ENCODE assay signal across 22 cellular contexts in the genomic region with DNA sequence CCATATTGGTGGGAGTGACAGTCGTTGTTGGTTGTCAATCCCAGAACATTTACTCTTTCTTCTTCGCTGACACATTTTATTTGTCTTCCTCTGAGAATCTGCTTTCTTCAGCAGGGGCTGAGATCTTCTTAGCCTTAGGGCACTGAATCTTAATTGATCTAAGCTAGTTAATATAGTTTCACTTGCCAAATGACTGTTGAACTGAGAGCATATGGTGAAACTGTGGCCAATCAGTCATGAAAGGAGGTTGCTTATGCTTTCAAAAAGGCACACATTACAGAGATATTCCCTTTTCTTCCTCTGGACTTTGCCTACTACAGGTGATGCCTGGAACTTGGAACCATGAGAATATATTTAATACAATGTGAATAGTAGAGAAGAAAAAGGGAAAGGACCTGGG.
DNase-seq lines count a peak whose midpoint lies in the region; ATAC-seq and TF ChIP-seq lines count a peak whose summit lies in the region.
"Had no signal": no experiment of that assay in that cellular context is flagged by ENCODE, and none has a peak within 500 bp of the region (broad histone marks: within the 10 kb centered on the region; RNA-seq: fewer than 3 reads in every experiment).

No MANE protein-coding gene starts in this region.

- H3K4me3 Mint-ChIP-seq in nephron progenitor cell: no peak overlapping the region
- H3K4me3 Mint-ChIP-seq: CD4-positive, alpha-beta T cell; IgD-negative memory B cell; T-helper 2 cell treated with Interferon-gamma antibody and Interleukin-4, amounts not matched to agents 5 μg/mL and 100 μg/mL, for 36 hours had no signal

- H2AFZ ChIP-seq in OCI-LY3 (ENCODE audit: low read depth, low read length): no peak overlapping the region

- peak overlapping the region; percentile 45 for H3K27ac ChIP-seq in OCI-LY3 (ENCODE audit: low read length)
- H3K27ac ChIP-seq: BLaER1 treated with 17β-estradiol and CSF1 and Interleukin-3, amounts not matched to agents 10 nM and 100 nM; KMS-11; RWPE1 had no signal

- H3K36me3 Mint-ChIP-seq in nephron progenitor cell (ENCODE audit: low read depth): no peaks in the 10 kb centered on the region
- H3K36me3 Mint-ChIP-seq: IgD-negative memory B cell had no signal

- H4K20me1 ChIP-seq in OCI-LY3 (ENCODE audit: insufficient read depth, low read length): no peaks in the 10 kb centered on the region
- H4K20me1 ChIP-seq: BLaER1 treated with 17β-estradiol and CSF1 and Interleukin-3, amounts not matched to agents 10 nM and 100 nM had no signal

- peaks cover 7% of the 10 kb centered on the region; the same call in 1 of the 2 replicates for H3K9me3 ChIP-seq in OCI-LY3 (ENCODE audit: insufficient read depth, low read length)

- H3K27me3 ChIP-seq in GM06990 (replicated peaks; ENCODE audit: control insufficient read depth, insufficient read depth, low read length) (no peaks in the 10 kb centered on the region), OCI-LY3 (ENCODE audit: low read depth, low read length) (no peaks in the 10 kb centered on the region)
- H3K27me3 ChIP-seq: BLaER1 treated with 17β-estradiol and CSF1 and Interleukin-3, amounts not matched to agents 10 nM and 100 nM had no signal

- peaks cover 7% of the 10 kb centered on the region for H3K27me3 Mint-ChIP-seq in nephron progenitor cell (ENCODE audit: low read depth, poor library complexity)
- H3K27me3 Mint-ChIP-seq: CD4-positive, alpha-beta T cell; IgD-negative memory B cell had no signal

- ATAC-seq in GM18868 (IDR thresholded peaks at IDR 0.05; ENCODE audit: unreplicated experiment) (peak; percentile 76), GM21786 (IDR thresholded peaks at IDR 0.05; ENCODE audit: unreplicated experiment) (peak; percentile 99)

- peak overlapping the region; percentile 51 for H3K4me2 ChIP-seq in OCI-LY3 (ENCODE audit: low read length)
- H3K4me2 ChIP-seq: BLaER1 treated with 17β-estradiol and CSF1 and Interleukin-3, amounts not matched to agents 10 nM and 100 nM; KMS-11 had no signal

- H3K36me3 ChIP-seq in GM06990 (ENCODE audit: control insufficient read depth, insufficient read depth, low read length) (no peaks in the 10 kb centered on the region), OCI-LY3 (replicated peaks; ENCODE audit: low read depth, low read length) (no peaks in the 10 kb centered on the region)
- H3K36me3 ChIP-seq: BLaER1 treated with 17β-estradiol and CSF1 and Interleukin-3, amounts not matched to agents 10 nM and 100 nM had no signal

- TF ChIP-seq CTCF in GM06990 (IDR thresholded peaks at IDR 0.05; ENCODE audit: insufficient read depth, low read length, poor library complexity, severe bottlenecking): no peak
- TF ChIP-seq CTCF in OCI-LY3 (IDR thresholded peaks at IDR 0.05; ENCODE audit: low read depth, low read length): no peak
- TF ChIP-seq CTCF in nephron progenitor cell (IDR thresholded peaks at IDR 0.05): no peak

- no peak overlapping the region for H3K27ac Mint-ChIP-seq in nephron progenitor cell
- H3K27ac Mint-ChIP-seq: CD4-positive, alpha-beta T cell; IgD-negative memory B cell; T-helper 2 cell treated with Interferon-gamma antibody and Interleukin-4, amounts not matched to agents 5 μg/mL and 100 μg/mL, for 36 hours had no signal

- peak overlapping the region; percentile 1; the same call in 1 of the 2 replicates for H3K9ac ChIP-seq in OCI-LY3 (ENCODE audit: low read length)
- H3K9ac ChIP-seq: BLaER1 treated with 17β-estradiol and CSF1 and Interleukin-3, amounts not matched to agents 10 nM and 100 nM; KMS-11 had no signal

- H3K9me3 Mint-ChIP-seq in nephron progenitor cell: peaks cover 15% of the 10 kb centered on the region

- H3K4me1 ChIP-seq in OCI-LY3 (ENCODE audit: low read length): peaks cover 25% of the 10 kb centered on the region
- H3K4me1 ChIP-seq: BLaER1 treated with 17β-estradiol and CSF1 and Interleukin-3, amounts not matched to agents 10 nM and 100 nM had no signal

- no peaks in the 10 kb centered on the region for H3K79me2 ChIP-seq in OCI-LY3 (ENCODE audit: low read length)

- peak; percentile 21 for DNase-seq in GM06990 (ENCODE audit: extremely low read depth, insufficient read length)
- DNase-seq in RKO (ENCODE audit: low spot score): no peak
- DNase-seq in NCI-H2081 treated with DMSO at 0.1 percent for 48 hours (lab: John Stamatoyannopoulos, UW): no peak
- DNase-seq in nephron progenitor cell: no peak
- DNase-seq: AML-193; CD4-positive, alpha-beta T cell; COR-L47; DMS53; MM.1S; NCI-H2029 treated with DMSO at 0.1 percent for 48 hours; NCI-H524; NCI-H774; SHP77; T-helper 1 cell had no signal

- no peak overlapping the region for H3K4me3 ChIP-seq in GM06990 (replicated peaks; ENCODE audit: low read depth, low read length)
- H3K4me3 ChIP-seq in OCI-LY3 (ENCODE audit: low read length): peak overlapping the region; percentile 31
- H3K4me3 ChIP-seq: BLaER1 treated with 17β-estradiol and CSF1 and Interleukin-3, amounts not matched to agents 10 nM and 100 nM had no signal

- no peaks in the 10 kb centered on the region for H3K4me1 Mint-ChIP-seq in nephron progenitor cell
